3 cellular contexts compared by ENCODE assay signal in the genomic region with DNA sequence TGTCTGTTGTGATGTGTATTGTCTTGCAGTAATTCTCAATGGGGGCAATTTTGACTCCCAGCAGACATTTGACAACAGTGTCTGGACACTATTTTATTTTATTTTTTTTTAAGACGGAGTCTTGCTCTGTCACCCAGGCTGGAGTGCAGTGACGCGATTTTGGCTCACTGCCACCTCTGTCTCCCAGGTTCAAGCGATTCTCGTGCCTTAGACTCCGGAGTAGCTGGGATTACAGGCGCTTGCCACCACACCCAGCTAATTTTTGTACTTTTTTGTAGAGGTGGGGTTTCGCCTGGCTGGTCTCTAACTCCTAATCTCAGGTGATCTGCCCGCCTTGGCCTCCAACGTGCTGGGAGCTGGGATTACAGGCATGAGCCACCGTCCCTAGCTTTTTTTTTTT.
TF ChIP-seq lines count a peak whose summit lies in the region.

No MANE protein-coding gene starts in this region.

TF ChIP-seq in SK-N-SH, 30 proteins besides CTCF, POLR2A, EP300 and RAD21 (continues in another document):
- TF ChIP-seq TEAD4 (IDR thresholded peaks at IDR 0.05; ENCODE audit: borderline replicate concordance, insufficient read depth) = no peak
- TF ChIP-seq, protein P1, sequence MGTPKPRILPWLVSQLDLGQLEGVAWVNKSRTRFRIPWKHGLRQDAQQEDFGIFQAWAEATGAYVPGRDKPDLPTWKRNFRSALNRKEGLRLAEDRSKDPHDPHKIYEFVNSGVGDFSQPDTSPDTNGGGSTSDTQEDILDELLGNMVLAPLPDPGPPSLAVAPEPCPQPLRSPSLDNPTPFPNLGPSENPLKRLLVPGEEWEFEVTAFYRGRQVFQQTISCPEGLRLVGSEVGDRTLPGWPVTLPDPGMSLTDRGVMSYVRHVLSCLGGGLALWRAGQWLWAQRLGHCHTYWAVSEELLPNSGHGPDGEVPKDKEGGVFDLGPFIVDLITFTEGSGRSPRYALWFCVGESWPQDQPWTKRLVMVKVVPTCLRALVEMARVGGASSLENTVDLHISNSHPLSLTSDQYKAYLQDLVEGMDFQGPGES (IDR thresholded peaks at IDR 0.05; ENCODE audit: low read depth, low read length) = no peak
- no peak for TF ChIP-seq FOSL2 (IDR thresholded peaks at IDR 0.05; ENCODE audit: borderline replicate concordance, low read depth)
- TF ChIP-seq FOXJ3 (CRISPR knock-in tag; IDR thresholded peaks at IDR 0.05) = no peak
- TF ChIP-seq RCOR1 (IDR thresholded peaks at IDR 0.05; ENCODE audit: low read length) = no peak
- TF ChIP-seq, protein P2, sequence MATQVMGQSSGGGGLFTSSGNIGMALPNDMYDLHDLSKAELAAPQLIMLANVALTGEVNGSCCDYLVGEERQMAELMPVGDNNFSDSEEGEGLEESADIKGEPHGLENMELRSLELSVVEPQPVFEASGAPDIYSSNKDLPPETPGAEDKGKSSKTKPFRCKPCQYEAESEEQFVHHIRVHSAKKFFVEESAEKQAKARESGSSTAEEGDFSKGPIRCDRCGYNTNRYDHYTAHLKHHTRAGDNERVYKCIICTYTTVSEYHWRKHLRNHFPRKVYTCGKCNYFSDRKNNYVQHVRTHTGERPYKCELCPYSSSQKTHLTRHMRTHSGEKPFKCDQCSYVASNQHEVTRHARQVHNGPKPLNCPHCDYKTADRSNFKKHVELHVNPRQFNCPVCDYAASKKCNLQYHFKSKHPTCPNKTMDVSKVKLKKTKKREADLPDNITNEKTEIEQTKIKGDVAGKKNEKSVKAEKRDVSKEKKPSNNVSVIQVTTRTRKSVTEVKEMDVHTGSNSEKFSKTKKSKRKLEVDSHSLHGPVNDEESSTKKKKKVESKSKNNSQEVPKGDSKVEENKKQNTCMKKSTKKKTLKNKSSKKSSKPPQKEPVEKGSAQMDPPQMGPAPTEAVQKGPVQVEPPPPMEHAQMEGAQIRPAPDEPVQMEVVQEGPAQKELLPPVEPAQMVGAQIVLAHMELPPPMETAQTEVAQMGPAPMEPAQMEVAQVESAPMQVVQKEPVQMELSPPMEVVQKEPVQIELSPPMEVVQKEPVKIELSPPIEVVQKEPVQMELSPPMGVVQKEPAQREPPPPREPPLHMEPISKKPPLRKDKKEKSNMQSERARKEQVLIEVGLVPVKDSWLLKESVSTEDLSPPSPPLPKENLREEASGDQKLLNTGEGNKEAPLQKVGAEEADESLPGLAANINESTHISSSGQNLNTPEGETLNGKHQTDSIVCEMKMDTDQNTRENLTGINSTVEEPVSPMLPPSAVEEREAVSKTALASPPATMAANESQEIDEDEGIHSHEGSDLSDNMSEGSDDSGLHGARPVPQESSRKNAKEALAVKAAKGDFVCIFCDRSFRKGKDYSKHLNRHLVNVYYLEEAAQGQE (IDR thresholded peaks at IDR 0.05; ENCODE audit: low read depth, low read length) = no peak
- TF ChIP-seq FOXM1 (IDR thresholded peaks at IDR 0.05; ENCODE audit: low read depth) = no peak
- no peak for TF ChIP-seq SIN3A (IDR thresholded peaks at IDR 0.05; ENCODE audit: borderline replicate concordance, low read depth, low read length)
- no peak for TF ChIP-seq RFX5 (IDR thresholded peaks at IDR 0.05; ENCODE audit: low read length)
- no peak for TF ChIP-seq POLR2AphosphoS5 (IDR thresholded peaks at IDR 0.05; ENCODE audit: low read depth, low read length)
- no peak for TF ChIP-seq NFIC (IDR thresholded peaks at IDR 0.05; ENCODE audit: borderline replicate concordance)
- TF ChIP-seq, protein P3, sequence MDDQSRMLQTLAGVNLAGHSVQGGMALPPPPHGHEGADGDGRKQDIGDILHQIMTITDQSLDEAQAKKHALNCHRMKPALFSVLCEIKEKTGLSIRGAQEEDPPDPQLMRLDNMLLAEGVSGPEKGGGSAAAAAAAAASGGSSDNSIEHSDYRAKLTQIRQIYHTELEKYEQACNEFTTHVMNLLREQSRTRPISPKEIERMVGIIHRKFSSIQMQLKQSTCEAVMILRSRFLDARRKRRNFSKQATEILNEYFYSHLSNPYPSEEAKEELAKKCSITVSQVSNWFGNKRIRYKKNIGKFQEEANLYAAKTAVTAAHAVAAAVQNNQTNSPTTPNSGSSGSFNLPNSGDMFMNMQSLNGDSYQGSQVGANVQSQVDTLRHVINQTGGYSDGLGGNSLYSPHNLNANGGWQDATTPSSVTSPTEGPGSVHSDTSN (IDR thresholded peaks at IDR 0.05) = no peak

TF ChIP-seq in SK-N-SH treated with all-trans-retinoic acid at 6 μM for 48 hours, 23 proteins besides CTCF, POLR2A, EP300 and RAD21:
- TF ChIP-seq, protein P4, sequence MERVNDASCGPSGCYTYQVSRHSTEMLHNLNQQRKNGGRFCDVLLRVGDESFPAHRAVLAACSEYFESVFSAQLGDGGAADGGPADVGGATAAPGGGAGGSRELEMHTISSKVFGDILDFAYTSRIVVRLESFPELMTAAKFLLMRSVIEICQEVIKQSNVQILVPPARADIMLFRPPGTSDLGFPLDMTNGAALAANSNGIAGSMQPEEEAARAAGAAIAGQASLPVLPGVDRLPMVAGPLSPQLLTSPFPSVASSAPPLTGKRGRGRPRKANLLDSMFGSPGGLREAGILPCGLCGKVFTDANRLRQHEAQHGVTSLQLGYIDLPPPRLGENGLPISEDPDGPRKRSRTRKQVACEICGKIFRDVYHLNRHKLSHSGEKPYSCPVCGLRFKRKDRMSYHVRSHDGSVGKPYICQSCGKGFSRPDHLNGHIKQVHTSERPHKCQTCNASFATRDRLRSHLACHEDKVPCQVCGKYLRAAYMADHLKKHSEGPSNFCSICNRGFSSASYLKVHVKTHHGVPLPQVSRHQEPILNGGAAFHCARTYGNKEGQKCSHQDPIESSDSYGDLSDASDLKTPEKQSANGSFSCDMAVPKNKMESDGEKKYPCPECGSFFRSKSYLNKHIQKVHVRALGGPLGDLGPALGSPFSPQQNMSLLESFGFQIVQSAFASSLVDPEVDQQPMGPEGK (CRISPR knock-in tag; IDR thresholded peaks at IDR 0.05; ENCODE audit: borderline replicate concordance) = no peak
- TF ChIP-seq ZNF565 (CRISPR knock-in tag; conservative IDR thresholded peaks at IDR 0.05; ENCODE audit: low read depth) (no peak), GLIS3 (CRISPR knock-in tag; IDR thresholded peaks at IDR 0.05) (no peak), ZFP30 (CRISPR knock-in tag; IDR thresholded peaks at IDR 0.05) (no peak), RARB (CRISPR knock-in tag; IDR thresholded peaks at IDR 0.05) (no peak), PPARA (CRISPR knock-in tag; IDR thresholded peaks at IDR 0.05; ENCODE audit: borderline replicate concordance) (no peak), BACH2 (CRISPR knock-in tag; IDR thresholded peaks at IDR 0.05; ENCODE audit: borderline replicate concordance) (no peak), SNAI2 (CRISPR knock-in tag; IDR thresholded peaks at IDR 0.05) (no peak), ISL1 (CRISPR knock-in tag; IDR thresholded peaks at IDR 0.05) (no peak), ESRRG (CRISPR knock-in tag; IDR thresholded peaks at IDR 0.05) (no peak), OSR1 (CRISPR knock-in tag; IDR thresholded peaks at IDR 0.05) (no peak), ZC3H10 (CRISPR knock-in tag; IDR thresholded peaks at IDR 0.05) (no peak), ARNTL (CRISPR knock-in tag; IDR thresholded peaks at IDR 0.05; ENCODE audit: borderline replicate concordance, low read depth) (no peak), ZNF8 (CRISPR knock-in tag; IDR thresholded peaks at IDR 0.05) (no peak)
- TF ChIP-seq, protein P5, sequence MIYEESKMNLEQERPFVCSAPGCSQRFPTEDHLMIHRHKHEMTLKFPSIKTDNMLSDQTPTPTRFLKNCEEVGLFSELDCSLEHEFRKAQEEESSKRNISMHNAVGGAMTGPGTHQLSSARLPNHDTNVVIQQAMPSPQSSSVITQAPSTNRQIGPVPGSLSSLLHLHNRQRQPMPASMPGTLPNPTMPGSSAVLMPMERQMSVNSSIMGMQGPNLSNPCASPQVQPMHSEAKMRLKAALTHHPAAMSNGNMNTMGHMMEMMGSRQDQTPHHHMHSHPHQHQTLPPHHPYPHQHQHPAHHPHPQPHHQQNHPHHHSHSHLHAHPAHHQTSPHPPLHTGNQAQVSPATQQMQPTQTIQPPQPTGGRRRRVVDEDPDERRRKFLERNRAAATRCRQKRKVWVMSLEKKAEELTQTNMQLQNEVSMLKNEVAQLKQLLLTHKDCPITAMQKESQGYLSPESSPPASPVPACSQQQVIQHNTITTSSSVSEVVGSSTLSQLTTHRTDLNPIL (CRISPR knock-in tag; IDR thresholded peaks at IDR 0.05; ENCODE audit: low read depth) = no peak
- TF ChIP-seq, protein P6, sequence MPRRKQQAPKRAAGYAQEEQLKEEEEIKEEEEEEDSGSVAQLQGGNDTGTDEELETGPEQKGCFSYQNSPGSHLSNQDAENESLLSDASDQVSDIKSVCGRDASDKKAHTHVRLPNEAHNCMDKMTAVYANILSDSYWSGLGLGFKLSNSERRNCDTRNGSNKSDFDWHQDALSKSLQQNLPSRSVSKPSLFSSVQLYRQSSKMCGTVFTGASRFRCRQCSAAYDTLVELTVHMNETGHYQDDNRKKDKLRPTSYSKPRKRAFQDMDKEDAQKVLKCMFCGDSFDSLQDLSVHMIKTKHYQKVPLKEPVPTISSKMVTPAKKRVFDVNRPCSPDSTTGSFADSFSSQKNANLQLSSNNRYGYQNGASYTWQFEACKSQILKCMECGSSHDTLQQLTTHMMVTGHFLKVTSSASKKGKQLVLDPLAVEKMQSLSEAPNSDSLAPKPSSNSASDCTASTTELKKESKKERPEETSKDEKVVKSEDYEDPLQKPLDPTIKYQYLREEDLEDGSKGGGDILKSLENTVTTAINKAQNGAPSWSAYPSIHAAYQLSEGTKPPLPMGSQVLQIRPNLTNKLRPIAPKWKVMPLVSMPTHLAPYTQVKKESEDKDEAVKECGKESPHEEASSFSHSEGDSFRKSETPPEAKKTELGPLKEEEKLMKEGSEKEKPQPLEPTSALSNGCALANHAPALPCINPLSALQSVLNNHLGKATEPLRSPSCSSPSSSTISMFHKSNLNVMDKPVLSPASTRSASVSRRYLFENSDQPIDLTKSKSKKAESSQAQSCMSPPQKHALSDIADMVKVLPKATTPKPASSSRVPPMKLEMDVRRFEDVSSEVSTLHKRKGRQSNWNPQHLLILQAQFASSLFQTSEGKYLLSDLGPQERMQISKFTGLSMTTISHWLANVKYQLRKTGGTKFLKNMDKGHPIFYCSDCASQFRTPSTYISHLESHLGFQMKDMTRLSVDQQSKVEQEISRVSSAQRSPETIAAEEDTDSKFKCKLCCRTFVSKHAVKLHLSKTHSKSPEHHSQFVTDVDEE (CRISPR knock-in tag; IDR thresholded peaks at IDR 0.05) = no peak

TF ChIP-seq in GM12878, 131 proteins besides CTCF, POLR2A, EP300 and RAD21:
- TF ChIP-seq POLR2AphosphoS5 (IDR thresholded peaks at IDR 0.05; ENCODE audit: low read length) (peak; percentile 2; the same call in 1 of the 2 replicates), HDAC6 (IDR thresholded peaks at IDR 0.05; ENCODE audit: unreplicated experiment) (no peak)
